In genomic region chr6:11335826-11336225, GRCh38 we compare ENCODE assay signal across 12 cellular contexts.
DNase-seq lines count a peak whose midpoint lies in the region; ATAC-seq and TF ChIP-seq lines count a peak whose summit lies in the region.
"Had no signal": no experiment of that assay in that cellular context is flagged by ENCODE, and none has a peak within 500 bp of the region (broad histone marks: within the 10 kb centered on the region; RNA-seq: fewer than 3 reads in every experiment).

No MANE protein-coding gene starts in this region.

- H3K27me3 Mint-ChIP-seq in activated naive CD4-positive, alpha-beta T cell treated with anti-CD3 and anti-CD28 coated beads, Interleukin-2, amount 50 U/mL, for 24 hours = no peaks in the 10 kb centered on the region
- no peaks in the 10 kb centered on the region for H3K27me3 Mint-ChIP-seq in activated naive CD4-positive, alpha-beta T cell treated with anti-CD3 and anti-CD28 coated beads, Interleukin-2, amount 10 ng/mL, durations not matched to agents 7 days and 5 days
- no peaks in the 10 kb centered on the region for H3K27me3 Mint-ChIP-seq in activated T-helper 17 cell treated with anti-CD3 and anti-CD28 coated beads, Interleukin-2, amount 50 U/mL, for 72 hours
- H3K27me3 Mint-ChIP-seq in naive B cell = no peaks in the 10 kb centered on the region
- H3K27me3 Mint-ChIP-seq in stimulated activated naive B cell treated with anti-CD40 and anti-IgM and Interleukin-4, amounts not matched to agents 10 μg/mL and 1 μg/mL and 100 μg/mL, for 72 hours = no peaks in the 10 kb centered on the region

- H3K27ac Mint-ChIP-seq in activated naive CD4-positive, alpha-beta T cell treated with anti-CD3 and anti-CD28 coated beads, Interleukin-2, amount 50 U/mL, for 24 hours = peak overlapping the region; percentile 76
- H3K27ac Mint-ChIP-seq in activated naive CD4-positive, alpha-beta T cell treated with anti-CD3 and anti-CD28 coated beads, Interleukin-2, amount 10 ng/mL, durations not matched to agents 7 days and 5 days = no peak overlapping the region
- H3K27ac Mint-ChIP-seq in activated T-helper 17 cell treated with anti-CD3 and anti-CD28 coated beads, Interleukin-2, amount 50 U/mL, for 72 hours = peak overlapping the region; percentile 40
- peak overlapping the region in 4 of 6 donors; percentile 1 to 89 (median 59) for H3K27ac Mint-ChIP-seq in naive B cell
- H3K27ac Mint-ChIP-seq in stimulated activated naive B cell treated with anti-CD40 and anti-IgM and Interleukin-4, amounts not matched to agents 10 μg/mL and 1 μg/mL and 100 μg/mL, for 72 hours = peak overlapping the region; percentile 43
- H3K27ac Mint-ChIP-seq: H9 had no signal

- no peak overlapping the region for H3K4me3 Mint-ChIP-seq in activated naive CD4-positive, alpha-beta T cell treated with anti-CD3 and anti-CD28 coated beads, Interleukin-2, amount 50 U/mL, for 24 hours
- no peak overlapping the region for H3K4me3 Mint-ChIP-seq in activated naive CD4-positive, alpha-beta T cell treated with anti-CD3 and anti-CD28 coated beads, Interleukin-2, amount 10 ng/mL, durations not matched to agents 7 days and 5 days
- H3K4me3 Mint-ChIP-seq in activated T-helper 17 cell treated with anti-CD3 and anti-CD28 coated beads, Interleukin-2, amount 50 U/mL, for 72 hours = no peak overlapping the region
- H3K4me3 Mint-ChIP-seq in naive B cell = no peak overlapping the region
- H3K4me3 Mint-ChIP-seq in stimulated activated naive B cell treated with anti-CD40 and anti-IgM and Interleukin-4, amounts not matched to agents 10 μg/mL and 1 μg/mL and 100 μg/mL, for 72 hours = no peak overlapping the region
- H3K4me3 Mint-ChIP-seq: H9 had no signal

- ATAC-seq in activated T-helper 17 cell treated with anti-CD3 and anti-CD28 coated beads, Interleukin-2, amount 50 U/mL, for 72 hours (replicated peaks) = no peak
- no peak for ATAC-seq in naive B cell (ENCODE audit: low read depth in 2 of 2)
- ATAC-seq in stimulated activated naive B cell treated with anti-CD40 and anti-IgM and Interleukin-4, amounts not matched to agents 10 μg/mL and 1 μg/mL and 100 μg/mL, for 72 hours (replicated peaks) = no peak

- CTCF ChIA-PET in activated naive CD4-positive, alpha-beta T cell treated with anti-CD3 and anti-CD28 coated beads, Interleukin-2, amount 10 ng/mL, durations not matched to agents 7 days and 5 days (lab: Charles Lee) = no interaction called here

- DNase-seq in activated naive CD4-positive, alpha-beta T cell treated with anti-CD3 and anti-CD28 coated beads, Interleukin-2, amount 10 ng/mL, durations not matched to agents 7 days and 5 days = no peak
- DNase-seq in naive B cell = no peak
- no peak for DNase-seq in stimulated activated naive B cell treated with anti-CD40 and anti-IgM and Interleukin-4, amounts not matched to agents 10 μg/mL and 1 μg/mL and 100 μg/mL, for 72 hours
- no peak for DNase-seq in foreskin fibroblast
- no peak for DNase-seq in HCEC 1CT
- DNase-seq in stimulated activated CD4-positive, alpha-beta T cell treated with anti-CD3 and anti-CD28 coated beads, Interleukin-1b, Interleukin-23, amount 100 ng/mL, for 48 hours = no peak
- DNase-seq: 8988T, Caco-2, H9 had no signal

- peaks cover 65% of the 10 kb centered on the region for H3K4me1 Mint-ChIP-seq in activated naive CD4-positive, alpha-beta T cell treated with anti-CD3 and anti-CD28 coated beads, Interleukin-2, amount 50 U/mL, for 24 hours
- H3K4me1 Mint-ChIP-seq in activated naive CD4-positive, alpha-beta T cell treated with anti-CD3 and anti-CD28 coated beads, Interleukin-2, amount 10 ng/mL, durations not matched to agents 7 days and 5 days = peaks cover 22% of the 10 kb centered on the region
- peaks cover 37% of the 10 kb centered on the region for H3K4me1 Mint-ChIP-seq in activated T-helper 17 cell treated with anti-CD3 and anti-CD28 coated beads, Interleukin-2, amount 50 U/mL, for 72 hours
- H3K4me1 Mint-ChIP-seq in naive B cell = peaks cover 56 to 67% (median 66%) of the 10 kb centered on the region in 3 donors
- peaks cover 44 to 79% of the 10 kb centered on the region in 2 donors for H3K4me1 Mint-ChIP-seq in stimulated activated naive B cell treated with anti-CD40 and anti-IgM and Interleukin-4, amounts not matched to agents 10 μg/mL and 1 μg/mL and 100 μg/mL, for 72 hours

- no peak for TF ChIP-seq CTCF in foreskin fibroblast (IDR thresholded peaks at IDR 0.05; ENCODE audit: low read depth, low read length)

- peaks cover 10% of the 10 kb centered on the region for H3K9me3 Mint-ChIP-seq in activated naive CD4-positive, alpha-beta T cell treated with anti-CD3 and anti-CD28 coated beads, Interleukin-2, amount 50 U/mL, for 24 hours
- H3K9me3 Mint-ChIP-seq in activated naive CD4-positive, alpha-beta T cell treated with anti-CD3 and anti-CD28 coated beads, Interleukin-2, amount 10 ng/mL, durations not matched to agents 7 days and 5 days = peaks cover 1% of the 10 kb centered on the region
- H3K9me3 Mint-ChIP-seq in activated T-helper 17 cell treated with anti-CD3 and anti-CD28 coated beads, Interleukin-2, amount 50 U/mL, for 72 hours = peaks cover 4% of the 10 kb centered on the region
- peaks cover 0 to 7% (median 0%) of the 10 kb centered on the region in 7 donors for H3K9me3 Mint-ChIP-seq in naive B cell
- peaks cover 3% of the 10 kb centered on the region in 2 donors for H3K9me3 Mint-ChIP-seq in stimulated activated naive B cell treated with anti-CD40 and anti-IgM and Interleukin-4, amounts not matched to agents 10 μg/mL and 1 μg/mL and 100 μg/mL, for 72 hours
- H3K9me3 Mint-ChIP-seq: H9 had no signal

- H3K36me3 Mint-ChIP-seq in activated naive CD4-positive, alpha-beta T cell treated with anti-CD3 and anti-CD28 coated beads, Interleukin-2, amount 50 U/mL, for 24 hours = peaks cover 43% of the 10 kb centered on the region
- H3K36me3 Mint-ChIP-seq in activated naive CD4-positive, alpha-beta T cell treated with anti-CD3 and anti-CD28 coated beads, Interleukin-2, amount 10 ng/mL, durations not matched to agents 7 days and 5 days = peaks cover 41% of the 10 kb centered on the region
- peaks cover 76% of the 10 kb centered on the region for H3K36me3 Mint-ChIP-seq in activated T-helper 17 cell treated with anti-CD3 and anti-CD28 coated beads, Interleukin-2, amount 50 U/mL, for 72 hours (ENCODE audit: low read depth)
- peaks cover 31 to 33% of the 10 kb centered on the region in 2 donors for H3K36me3 Mint-ChIP-seq in naive B cell
- peaks cover 20 to 41% of the 10 kb centered on the region in 2 donors for H3K36me3 Mint-ChIP-seq in stimulated activated naive B cell treated with anti-CD40 and anti-IgM and Interleukin-4, amounts not matched to agents 10 μg/mL and 1 μg/mL and 100 μg/mL, for 72 hours

- H3K4me3 ChIP-seq in foreskin fibroblast (ENCODE audit: low read depth in 1 of 2, low read length in 2 of 2) = no peak overlapping the region
- H3K4me3 ChIP-seq: BLaER1 treated with 17β-estradiol and CSF1 and Interleukin-3, amounts not matched to agents 10 nM and 100 nM had no signal
